In genomic region chr10:13865758-13866491, GRCh38 we compare ENCODE assay signal across 10 cellular contexts.
DNase-seq lines count a peak whose midpoint lies in the region; ATAC-seq, FAIRE-seq and TF ChIP-seq lines count a peak whose summit lies in the region.
"Had no signal": no experiment of that assay in that cellular context is flagged by ENCODE, and none has a peak within 500 bp of the region (broad histone marks: within the 10 kb centered on the region; RNA-seq: fewer than 3 reads in every experiment).

No MANE protein-coding gene starts in this region.

- no peaks in the 10 kb centered on the region for H3K36me3 ChIP-seq in liver (ENCODE audit: control insufficient read depth in 4 of 4, insufficient read depth in 3 of 4, low read depth in 1 of 4, low read length in 3 of 4)
- no peaks in the 10 kb centered on the region for H3K36me3 ChIP-seq in HepG2 (replicated peaks in 1 of 2; ENCODE audit: control insufficient read depth in 1 of 2, insufficient read depth in 2 of 2, low read length in 2 of 2)
- no peaks in the 10 kb centered on the region for H3K36me3 ChIP-seq in mammary epithelial cell (ENCODE audit: insufficient read depth, low read length)

- TF ChIP-seq POLR2A in HepG2 (IDR thresholded peaks at IDR 0.05; ENCODE audit: insufficient read depth in 1 of 2, low read depth in 2 of 2, low read length in 2 of 2), result no peak

- intact Hi-C loops in HepG2 (cut with micrococcal nuclease; ENCODE audit: unreplicated experiment) (no loop called here), mammary epithelial cell (cut with micrococcal nuclease) (no loop called here)

- WGBS in liver, result 78% methylated on average over 12 of the region's 12 CpGs
- 36% methylated on average over 12 of the region's 12 CpGs for WGBS in HepG2 (ENCODE audit: low lambda C conversion rate)
- 7% methylated on average over 12 of the region's 12 CpGs for WGBS in mammary epithelial cell (ENCODE audit: low coverage, missing lambda C conversion rate)

- peak overlapping the region; percentile 36 to 50 for H3K27ac ChIP-seq in liver (ENCODE audit: low read depth in 1 of 2, low read length in 2 of 2)
- no peak overlapping the region for H3K27ac ChIP-seq in HepG2 (ENCODE audit: extremely low read length, insufficient read depth, low read length)
- peak overlapping the region; percentile 75 for H3K27ac ChIP-seq in mammary epithelial cell (ENCODE audit: insufficient read depth, low read depth, low read length)

- ATAC-seq in HepG2, result no peak
- ATAC-seq in HG03460 (IDR thresholded peaks at IDR 0.05; ENCODE audit: unreplicated experiment), result no peak
- ATAC-seq: mucosa of descending colon had no signal

- in situ Hi-C loops in HepG2 (cut with HindIII; ENCODE audit: extremely low pct_ligation_motif_present, low pct_unique_long_range_greater_than_20kb), result no loop called here
- in situ Hi-C loops in mammary epithelial cell (cut with MboI; ENCODE audit: low sequenced_read_pairs in 2 of 2), result no loop called here

- TF ChIP-seq CTCF in liver (IDR thresholded peaks at IDR 0.05; ENCODE audit: low read depth, low read length, missing input control) (no peak), HepG2 (CRISPR knock-in tag; IDR thresholded peaks at IDR 0.05) (no peak), mammary epithelial cell (conservative IDR thresholded peaks at IDR 0.05 in 1 of 2, IDR thresholded peaks at IDR 0.05 in 1 of 2; ENCODE audit: extremely low read depth in 1 of 2, insufficient read depth in 1 of 2, low read depth in 1 of 2, low read length in 2 of 2) (no peak)

- BruUV-seq in HepG2 (replicated peaks; lab: Mats Ljungman, UMichigan), result no TSS peak
- BruUV-seq in mammary epithelial cell (replicated peaks; lab: Mats Ljungman, UMichigan), result no TSS peak

- H3K4me2 ChIP-seq in HepG2 (ENCODE audit: low read depth, low read length), result no peak overlapping the region
- peak overlapping the region; percentile 55 for H3K4me2 ChIP-seq in mammary epithelial cell (ENCODE audit: insufficient read depth, low read depth, low read length)

- no peaks in the 10 kb centered on the region for H4K20me1 ChIP-seq in HepG2 (ENCODE audit: insufficient read depth, low read length)
- no peaks in the 10 kb centered on the region for H4K20me1 ChIP-seq in mammary epithelial cell (ENCODE audit: insufficient read depth, low read length)

- TF ChIP-seq EP300 in HepG2 (IDR thresholded peaks at IDR 0.05; ENCODE audit: low read depth in 2 of 2, low read length in 2 of 2) (no peak), HepG2 (CRISPR knock-in tag; IDR thresholded peaks at IDR 0.05; ENCODE audit: borderline replicate concordance) (no peak)

- CTCF ChIA-PET in HepG2 (lab: Yijun Ruan, JAX; ENCODE audit: low intra/inter-chr PET ratio, low total read pairs) (no interaction called here), mammary epithelial cell (lab: Charles Lee; ENCODE audit: low non-redundant PET) (no interaction called here)

- FAIRE-seq in HepG2 (lab: Jason Lieb, UNC), result no peak

- DNase-seq in HepG2 (ENCODE audit: low spot score), result no peak
- peak; percentile 73 for DNase-seq in mammary epithelial cell
- DNase-seq in iPS-NIHi11 (ENCODE audit: low spot score), result peak; percentile 65
- no peak for DNase-seq in Kasumi-1 (lab: John Stamatoyannopoulos, UW)
- no peak for DNase-seq in NCI-H82 (lab: John Stamatoyannopoulos, UW)
- no peak for DNase-seq in DMS114 treated with DMSO at 0.1 percent for 48 hours (lab: John Stamatoyannopoulos, UW; ENCODE audit: unreplicated experiment)
- DNase-seq: mucosa of descending colon had no signal

- H3K27me3 ChIP-seq in liver (ENCODE audit: control insufficient read depth in 4 of 4, insufficient read depth in 4 of 4, low read length in 3 of 4) (no peaks in the 10 kb centered on the region), HepG2 (ENCODE audit: control insufficient read depth in 1 of 2, insufficient read depth in 2 of 2, low read length in 2 of 2) (peaks cover 0 to 8% of the 10 kb centered on the region in 2 experiments; a peak in 3 of 5 replicates), mammary epithelial cell (ENCODE audit: insufficient read depth, low read length) (no peaks in the 10 kb centered on the region)
- H3K27me3 ChIP-seq: tibial nerve had no signal

- H3K4me3 ChIP-seq in liver (ENCODE audit: low read depth in 1 of 3, low read length in 3 of 3) (no peak overlapping the region), HepG2 (replicated peaks in 1 of 3; ENCODE audit: insufficient read depth in 1 of 3, low read depth in 2 of 3, low read length in 3 of 3) (no peak overlapping the region), mammary epithelial cell (replicated peaks in 1 of 3; ENCODE audit: insufficient read depth in 1 of 3, low read depth in 2 of 3, low read length in 3 of 3) (peak overlapping the region in 2 of 3 experiments; percentile 2 to 21)
- H3K4me3 ChIP-seq: mucosa of descending colon, tibial nerve had no signal

- POLR2A ChIA-PET in HepG2 (lab: Yijun Ruan, JAX), result no interaction called here

- dilution Hi-C loops in mammary epithelial cell (cut with HindIII; ENCODE audit: low sequenced_read_pairs), result no loop called here

- H3K9me3 ChIP-seq in liver (ENCODE audit: control insufficient read depth in 4 of 4, low read length in 3 of 4), result no peaks in the 10 kb centered on the region
- no peaks in the 10 kb centered on the region for H3K9me3 ChIP-seq in HepG2 (ENCODE audit: low read length)
- H3K9me3 ChIP-seq in mammary epithelial cell (replicated peaks; ENCODE audit: insufficient read depth, low read length), result no peaks in the 10 kb centered on the region
- H3K9me3 ChIP-seq: mucosa of descending colon, tibial nerve had no signal

- H3K4me1 ChIP-seq in liver (ENCODE audit: control insufficient read depth in 4 of 4, insufficient read depth in 4 of 4, low read length in 3 of 4) (no peaks in the 10 kb centered on the region), HepG2 (ENCODE audit: insufficient read depth, low read length) (no peaks in the 10 kb centered on the region), mammary epithelial cell (ENCODE audit: insufficient read depth, low read length) (peaks cover 36% of the 10 kb centered on the region)

- no peak for TF ChIP-seq RAD21 in liver (IDR thresholded peaks at IDR 0.05)
- TF ChIP-seq RAD21 in HepG2 (CRISPR knock-in tag; IDR thresholded peaks at IDR 0.05), result no peak

- H3K9ac ChIP-seq in liver (ENCODE audit: low read depth in 1 of 2, low read length in 2 of 2) (no peak overlapping the region), HepG2 (ENCODE audit: insufficient read depth, low read depth, low read length) (no peak overlapping the region), mammary epithelial cell (ENCODE audit: insufficient read depth, low read length) (no peak overlapping the region)

- H2AFZ ChIP-seq in HepG2 (ENCODE audit: low read length) (no peak overlapping the region), mammary epithelial cell (ENCODE audit: low read depth, low read length) (peak overlapping the region; percentile 72)

- H3K79me2 ChIP-seq in HepG2 (ENCODE audit: insufficient read depth, low read length), result no peaks in the 10 kb centered on the region
- H3K79me2 ChIP-seq in mammary epithelial cell (ENCODE audit: insufficient read depth, low read length), result peaks cover 40% of the 10 kb centered on the region

TF ChIP-seq in liver, 16 proteins besides CTCF, POLR2A, EP300 and RAD21:
- peak in 1 of 2 donors; percentile 42 for TF ChIP-seq RXRA (IDR thresholded peaks at IDR 0.05)
- peak in 1 of 2 donors; percentile 36 for TF ChIP-seq JUND (IDR thresholded peaks at IDR 0.05)
- no peak for TF ChIP-seq SP1 (IDR thresholded peaks at IDR 0.05)
- TF ChIP-seq NR2F2 (IDR thresholded peaks at IDR 0.05), result peak; percentile 92

TF ChIP-seq in HepG2, 621 proteins besides CTCF, POLR2A, EP300 and RAD21 (continues in another document):
- TF ChIP-seq ZBTB14 (CRISPR knock-in tag; IDR thresholded peaks at IDR 0.05), result no peak
- TF ChIP-seq RARA (CRISPR knock-in tag; IDR thresholded peaks at IDR 0.05), result no peak
- TF ChIP-seq NCOA2 (CRISPR knock-in tag; IDR thresholded peaks at IDR 0.05), result no peak
- no peak for TF ChIP-seq ATF6 (CRISPR knock-in tag; conservative IDR thresholded peaks at IDR 0.05)
- TF ChIP-seq NR3C1 (CRISPR knock-in tag; IDR thresholded peaks at IDR 0.05), result no peak
- no peak for TF ChIP-seq SKIL (CRISPR knock-in tag; IDR thresholded peaks at IDR 0.05; ENCODE audit: borderline replicate concordance)

Comparison
In these comparisons a context has a peak if more than half of its experiments do, and no peak if none do; other contexts are left out.
1. H3K4me3 ChIP-seq: peak in mammary epithelial cell (2 of 3); none in liver (0 of 3) and HepG2 (0 of 3).
2. DNase-seq: peak in mammary epithelial cell (single experiment) and iPS-NIHi11 (single experiment); none in HepG2 (single experiment), Kasumi-1 (0 of 2), NCI-H82 (single experiment) and DMS114 treated with DMSO at 0.1 percent for 48 hours (single experiment).